Comparison of ENCODE assay signal across 8 cellular contexts in the genomic region with DNA sequence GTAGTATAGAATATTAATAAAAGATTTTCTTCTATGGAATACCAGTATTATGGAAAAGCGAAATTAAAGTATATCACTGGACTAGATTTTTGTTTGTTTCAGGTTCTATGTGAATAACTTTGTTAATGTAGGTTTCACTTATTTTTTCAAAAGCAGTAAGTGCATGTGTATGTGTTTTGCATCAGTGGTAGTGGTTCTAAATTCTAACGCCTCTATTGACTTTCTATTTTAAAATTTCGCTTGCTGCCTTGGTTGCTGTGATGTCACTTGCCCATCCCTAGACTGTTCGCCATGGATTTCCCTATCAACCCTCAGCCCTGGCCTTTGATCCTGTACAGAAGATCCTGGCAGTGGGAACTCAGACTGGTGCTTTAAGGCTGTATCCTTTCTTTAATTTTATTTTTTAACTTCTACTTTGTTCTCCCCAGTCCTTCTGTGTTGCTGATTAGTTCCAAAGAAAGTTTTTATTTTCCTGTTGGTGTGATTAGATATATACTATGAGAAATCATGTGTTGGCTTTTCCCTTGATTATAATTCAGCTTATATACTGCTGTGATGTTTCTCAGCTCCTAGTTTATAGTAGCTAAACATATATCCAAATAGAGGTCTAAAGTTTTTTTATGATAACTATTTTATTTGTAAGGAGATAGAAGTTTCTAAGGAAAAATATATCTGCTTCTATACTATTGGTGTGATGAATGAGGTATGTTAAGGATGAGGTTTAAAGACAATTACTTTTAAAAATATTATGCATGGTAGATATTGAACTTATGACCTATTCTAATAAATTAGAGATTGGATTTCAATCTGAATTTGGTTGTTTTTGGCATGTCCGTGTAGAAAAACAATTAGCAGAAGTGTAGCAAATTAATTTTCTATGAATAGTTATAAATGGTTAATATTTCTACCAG. TPM values are rescaled to one million over a fixed set of nuclear protein-coding genes. Genes with fewer than 3 reads are reported as not detected.
A peak's percentile ranks its signal among the peaks of the same experiment; 100 is the strongest.
DNase-seq lines count a peak whose midpoint lies in the region; ATAC-seq and TF ChIP-seq lines count a peak whose summit lies in the region.

No MANE protein-coding gene starts in this region.

- H3K27ac Mint-ChIP-seq in activated naive CD4-positive, alpha-beta T cell treated with anti-CD3 and anti-CD28 coated beads, Interleukin-2, amount 50 U/mL, for 24 hours, result peak overlapping the region; percentile 81

- peak in 1 of 2 donors; percentile 45 for TF ChIP-seq POLR2A in Peyer's patch (IDR thresholded peaks at IDR 0.05)

- no peaks in the 10 kb centered on the region for H3K4me1 ChIP-seq in Peyer's patch
- peaks cover 29% of the 10 kb centered on the region for H3K4me1 ChIP-seq in endocrine pancreas (ENCODE audit: control insufficient read depth, insufficient read depth, low read length)

- H3K27me3 ChIP-seq in Peyer's patch, result no peaks in the 10 kb centered on the region
- no peaks in the 10 kb centered on the region for H3K27me3 ChIP-seq in endocrine pancreas (ENCODE audit: control insufficient read depth, insufficient read depth, low read length)

- TF ChIP-seq CTCF in Peyer's patch (IDR thresholded peaks at IDR 0.05) (no peak), RWPE1 (conservative IDR thresholded peaks at IDR 0.05; ENCODE audit: low read depth) (no peak)

- peaks cover 66% of the 10 kb centered on the region for H3K4me1 Mint-ChIP-seq in activated naive CD4-positive, alpha-beta T cell treated with anti-CD3 and anti-CD28 coated beads, Interleukin-2, amount 50 U/mL, for 24 hours

- H3K4me3 ChIP-seq in Peyer's patch (peak overlapping the region in 3 of 4 donors; percentile 68 to 81 (median 72)), endocrine pancreas (ENCODE audit: control insufficient read depth, insufficient read depth, low read length) (peak overlapping the region; percentile 93)

- ATAC-seq in HG02571 (IDR thresholded peaks at IDR 0.05; ENCODE audit: unreplicated experiment), result no peak

- POLR2A ChIA-PET in RWPE1 (lab: Yijun Ruan, JAX; ENCODE audit: low non-redundant PET), result no interaction called here

- H3K9me3 ChIP-seq in Peyer's patch (no peaks in the 10 kb centered on the region), endocrine pancreas (ENCODE audit: control insufficient read depth, low read length) (no peaks in the 10 kb centered on the region)

- H3K27ac ChIP-seq in Peyer's patch (peak overlapping the region; percentile 92 to 96 (median 94)), RWPE1 (no peak overlapping the region)

- H3K9me3 Mint-ChIP-seq in activated naive CD4-positive, alpha-beta T cell treated with anti-CD3 and anti-CD28 coated beads, Interleukin-2, amount 50 U/mL, for 24 hours, result no peaks in the 10 kb centered on the region

- CTCF ChIA-PET in RWPE1 (lab: Yijun Ruan, JAX), result no interaction called here

- H3K36me3 ChIP-seq in Peyer's patch (no peaks in the 10 kb centered on the region), endocrine pancreas (ENCODE audit: control insufficient read depth, insufficient read depth, low read length) (no peaks in the 10 kb centered on the region)

- H3K27me3 Mint-ChIP-seq in activated naive CD4-positive, alpha-beta T cell treated with anti-CD3 and anti-CD28 coated beads, Interleukin-2, amount 50 U/mL, for 24 hours, result no peaks in the 10 kb centered on the region

- peak overlapping the region; percentile 78 for H3K9ac ChIP-seq in endocrine pancreas (ENCODE audit: control insufficient read depth, insufficient read depth, low read length)

- peaks cover 3% of the 10 kb centered on the region for H3K36me3 Mint-ChIP-seq in activated naive CD4-positive, alpha-beta T cell treated with anti-CD3 and anti-CD28 coated beads, Interleukin-2, amount 50 U/mL, for 24 hours

- no peak for DNase-seq in activated naive CD4-positive, alpha-beta T cell treated with Interleukin-2 at 50 U/mL for 16 hours
- DNase-seq in Peyer's patch (peak in 1 of 3 donors; percentile 71), pons (ENCODE audit: low spot score) (peak; percentile 72), SKM-1 treated with dmso at 0.1 percent for 144 hours (lab: John Stamatoyannopoulos, UW; ENCODE audit: unreplicated experiment) (no peak), RWPE1 (ENCODE audit: low spot score) (no peak)

- peak overlapping the region; percentile 91 for H3K4me3 Mint-ChIP-seq in activated naive CD4-positive, alpha-beta T cell treated with anti-CD3 and anti-CD28 coated beads, Interleukin-2, amount 50 U/mL, for 24 hours

RNA-seq across cellular contexts. Expression of a gene that starts 1.7 kb away (rescaled TPM):
- 100 to 1,000 TPM in 1 of 4 donors, 10 to 100 TPM in 3; 78.4 to 115 (median 90.7) TPM for total RNA-seq in Peyer's patch
